8 cellular contexts compared by ENCODE assay signal in genomic region chr11:208917-209260, GRCh38. TPM values are rescaled to one million over a fixed set of nuclear protein-coding genes. Genes with fewer than 3 reads are reported as not detected.
DNase-seq lines count a peak whose midpoint lies in the region; ATAC-seq lines count a peak whose summit lies in the region.

No MANE protein-coding gene starts in this region.

- no peak for DNase-seq in T-helper 2 cell treated with Interferon-gamma antibody and Interleukin-4, amounts not matched to agents 5 μg/mL and 100 μg/mL, for 36 hours (ENCODE audit: low spot score)
- DNase-seq in T-helper 2 cell = no peak
- no peak for DNase-seq in adipocyte (ENCODE audit: low read depth)
- peak; percentile 38 for DNase-seq in iPS-NIHi7 (ENCODE audit: extremely low spot score)
- DNase-seq in AG08395 (ENCODE audit: low spot score) = no peak
- DNase-seq in cerebellar nuclear complex (lab: John Stamatoyannopoulos, UW) = no peak

- peaks cover 60% of the 10 kb centered on the region for H3K36me3 ChIP-seq in adipocyte (ENCODE audit: control insufficient read depth, insufficient read depth, low read length, severe bottlenecking)

- H3K4me3 ChIP-seq in adipocyte (ENCODE audit: low read length) = peak overlapping the region; percentile 99

- no peaks in the 10 kb centered on the region for H3K9me3 ChIP-seq in adipocyte (ENCODE audit: control insufficient read depth, low read length)

- H3K27me3 Mint-ChIP-seq in T-helper 2 cell treated with Interferon-gamma antibody and Interleukin-4, amounts not matched to agents 5 μg/mL and 100 μg/mL, for 36 hours (ENCODE audit: low read depth) = no peaks in the 10 kb centered on the region

- peak overlapping the region; percentile 100 for H3K9ac ChIP-seq in adipocyte (ENCODE audit: low read length)

- ATAC-seq in HG03378 (IDR thresholded peaks at IDR 0.05; ENCODE audit: unreplicated experiment) = no peak

- no peaks in the 10 kb centered on the region for H3K9me3 Mint-ChIP-seq in T-helper 2 cell treated with Interferon-gamma antibody and Interleukin-4, amounts not matched to agents 5 μg/mL and 100 μg/mL, for 36 hours

- H3K36me3 Mint-ChIP-seq in T-helper 2 cell treated with Interferon-gamma antibody and Interleukin-4, amounts not matched to agents 5 μg/mL and 100 μg/mL, for 36 hours (ENCODE audit: low read depth) = peaks cover 42% of the 10 kb centered on the region

- peaks cover 17% of the 10 kb centered on the region for H3K4me1 Mint-ChIP-seq in T-helper 2 cell treated with Interferon-gamma antibody and Interleukin-4, amounts not matched to agents 5 μg/mL and 100 μg/mL, for 36 hours (ENCODE audit: low read depth)

- H3K4me3 Mint-ChIP-seq in T-helper 2 cell treated with Interferon-gamma antibody and Interleukin-4, amounts not matched to agents 5 μg/mL and 100 μg/mL, for 36 hours = peak overlapping the region; percentile 93

- H3K4me1 ChIP-seq in adipocyte (ENCODE audit: control insufficient read depth, insufficient read depth, low read length) = peaks cover 45% of the 10 kb centered on the region

- H3K27ac Mint-ChIP-seq in T-helper 2 cell treated with Interferon-gamma antibody and Interleukin-4, amounts not matched to agents 5 μg/mL and 100 μg/mL, for 36 hours = peak overlapping the region; percentile 99

- H3K27ac ChIP-seq in temporal lobe (ENCODE audit: low read depth, low read length) = peak overlapping the region; percentile 50

- no peaks in the 10 kb centered on the region for H3K27me3 ChIP-seq in adipocyte (replicated peaks; ENCODE audit: control insufficient read depth, insufficient read depth, low read length)

RNA-seq across cellular contexts. Expression of gene RIC8A, which starts 1.4 kb away (rescaled TPM):
- 66.9 TPM for total RNA-seq in temporal lobe

RNA-seq across cellular contexts. Expression of gene BET1L, which starts 1.7 kb away (rescaled TPM):
- total RNA-seq in temporal lobe = 6.6 TPM

RNA-seq across cellular contexts. Expression of gene SCGB1C1, which starts 16.0 kb away (rescaled TPM):
- not detected for total RNA-seq in temporal lobe

RNA-seq across cellular contexts. Expression of gene SIRT3, which starts 27.3 kb away (rescaled TPM):
- total RNA-seq in temporal lobe = 12.3 TPM

RNA-seq across cellular contexts. Expression of gene PSMD13, which starts 27.9 kb away (rescaled TPM):
- total RNA-seq in temporal lobe = 73.0 TPM
